Comparison of ENCODE assay signal across 8 cellular contexts in genomic region chr19:11737964-11738745, GRCh38. TPM values are rescaled to one million over a fixed set of nuclear protein-coding genes. Genes with fewer than 3 reads are reported as not detected.
DNase-seq lines count a peak whose midpoint lies in the region; ATAC-seq and TF ChIP-seq lines count a peak whose summit lies in the region.

No MANE protein-coding gene starts in this region.

- peaks cover 31% of the 10 kb centered on the region for H3K79me2 ChIP-seq in osteoblast (ENCODE audit: insufficient read depth, low read length)

- peaks cover 13% of the 10 kb centered on the region for H3K4me1 ChIP-seq in osteoblast (ENCODE audit: insufficient read depth, low read length)

- peak overlapping the region; percentile 94 for H2AFZ ChIP-seq in osteoblast (ENCODE audit: low read length)

- in situ Hi-C loops in ACHN (cut with HindIII; ENCODE audit: low pct_ligation_motif_present, low pct_unique_long_range_greater_than_20kb, low sequenced_read_pairs): no loop called here

- no peaks in the 10 kb centered on the region for H3K27me3 ChIP-seq in osteoblast (ENCODE audit: insufficient read depth, low read length)

- peak; percentile 4 for TF ChIP-seq CTCF in osteoblast (IDR thresholded peaks at IDR 0.05; ENCODE audit: extremely low read depth, low read depth, low read length)

- H3K9me3 ChIP-seq in osteoblast (ENCODE audit: low read depth, low read length): no peaks in the 10 kb centered on the region

- peaks cover 2% of the 10 kb centered on the region for H4K20me1 ChIP-seq in osteoblast (ENCODE audit: insufficient read depth, low read length)

- DNase-seq in ACHN (peak; percentile 67), OCI-M2 (lab: John Stamatoyannopoulos, UW; ENCODE audit: unreplicated experiment) (peak; percentile 87), glomerular visceral epithelial cell (ENCODE audit: extremely low spot score) (peak; percentile 70), osteoblast (ENCODE audit: insufficient read length, low spot score, missing footprints) (no peak)
- peak; percentile 75 for DNase-seq in activated effector memory CD4-positive, alpha-beta T cell treated with anti-CD3 and anti-CD28 coated beads, Interleukin-2, amount 50 U/mL, for 16 hours

- H3K4me3 ChIP-seq in osteoblast (ENCODE audit: insufficient read depth, low read length): peak overlapping the region; percentile 84

- peak overlapping the region; percentile 93 for H3K4me2 ChIP-seq in osteoblast (ENCODE audit: insufficient read depth, low read length)

- ATAC-seq in GM18519 (IDR thresholded peaks at IDR 0.05; ENCODE audit: low FRiP score, unreplicated experiment) (peak; percentile 17), HG02973 (IDR thresholded peaks at IDR 0.05; ENCODE audit: unreplicated experiment) (peak; percentile 33), HG03469 (IDR thresholded peaks at IDR 0.05; ENCODE audit: unreplicated experiment) (no peak)

- peak overlapping the region; percentile 37 for H3K27ac ChIP-seq in osteoblast (ENCODE audit: low read depth, low read length)

- H3K36me3 ChIP-seq in osteoblast (ENCODE audit: insufficient read depth, low read length): no peaks in the 10 kb centered on the region

RNA-seq across cellular contexts. Expression of gene ZNF823, which starts 0.6 kb away (rescaled TPM):
- total RNA-seq in osteoblast: 6.2 and 9.4 TPM in 2 replicates

RNA-seq across cellular contexts. Expression of gene ZNF441, which starts 28.6 kb away (rescaled TPM):
- total RNA-seq in osteoblast: 11.6 and 13.3 TPM in 2 replicates
